1 cellular context compared by ENCODE assay signal in the genomic region with DNA sequence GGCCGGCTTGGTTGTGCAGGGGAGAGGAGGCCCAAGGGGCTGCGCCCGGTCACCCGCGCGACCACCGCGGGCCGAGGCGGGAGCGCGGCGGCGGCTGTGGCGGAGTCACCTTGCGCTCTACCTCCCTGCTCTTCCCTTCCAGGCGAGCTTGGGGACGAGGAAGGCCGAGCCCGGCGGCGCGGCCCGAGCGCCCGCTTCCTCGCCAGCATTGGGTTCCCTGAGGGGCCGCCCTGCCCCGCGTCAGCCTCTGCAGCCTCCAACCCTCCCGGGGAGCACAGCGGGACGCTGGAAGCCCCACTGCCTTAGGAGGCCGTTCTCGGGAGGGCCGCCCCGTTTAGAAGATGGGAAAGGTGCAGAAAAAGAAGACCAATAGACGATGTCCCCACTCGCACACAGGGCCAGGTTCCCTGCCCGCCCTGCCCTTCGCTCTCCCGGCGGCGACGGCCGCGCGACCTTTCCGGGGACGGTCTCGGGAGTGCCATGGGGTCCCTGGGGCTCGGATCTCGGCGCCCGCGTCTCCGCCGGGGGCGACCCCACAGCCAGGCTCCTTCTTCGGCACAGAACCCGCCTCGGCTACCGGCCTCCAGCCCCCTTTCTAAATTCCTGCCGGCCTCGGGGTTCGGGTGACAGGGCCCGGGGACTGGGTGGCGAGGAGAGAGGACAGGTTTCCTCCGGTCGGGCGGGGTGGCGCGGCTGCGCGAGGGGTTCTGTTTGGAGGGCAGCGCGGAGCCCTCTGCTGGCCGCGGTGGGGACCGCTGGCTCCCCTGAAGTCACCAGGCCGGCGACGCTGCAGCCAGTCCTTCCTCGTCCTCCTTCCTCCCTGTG.
TF ChIP-seq lines count a peak whose summit lies in the region.

No MANE protein-coding gene starts in this region.

TF ChIP-seq in HepG2, 621 proteins besides CTCF, POLR2A, EP300 and RAD21 (continued from another document and continues in another):
- TF ChIP-seq, protein P1, sequence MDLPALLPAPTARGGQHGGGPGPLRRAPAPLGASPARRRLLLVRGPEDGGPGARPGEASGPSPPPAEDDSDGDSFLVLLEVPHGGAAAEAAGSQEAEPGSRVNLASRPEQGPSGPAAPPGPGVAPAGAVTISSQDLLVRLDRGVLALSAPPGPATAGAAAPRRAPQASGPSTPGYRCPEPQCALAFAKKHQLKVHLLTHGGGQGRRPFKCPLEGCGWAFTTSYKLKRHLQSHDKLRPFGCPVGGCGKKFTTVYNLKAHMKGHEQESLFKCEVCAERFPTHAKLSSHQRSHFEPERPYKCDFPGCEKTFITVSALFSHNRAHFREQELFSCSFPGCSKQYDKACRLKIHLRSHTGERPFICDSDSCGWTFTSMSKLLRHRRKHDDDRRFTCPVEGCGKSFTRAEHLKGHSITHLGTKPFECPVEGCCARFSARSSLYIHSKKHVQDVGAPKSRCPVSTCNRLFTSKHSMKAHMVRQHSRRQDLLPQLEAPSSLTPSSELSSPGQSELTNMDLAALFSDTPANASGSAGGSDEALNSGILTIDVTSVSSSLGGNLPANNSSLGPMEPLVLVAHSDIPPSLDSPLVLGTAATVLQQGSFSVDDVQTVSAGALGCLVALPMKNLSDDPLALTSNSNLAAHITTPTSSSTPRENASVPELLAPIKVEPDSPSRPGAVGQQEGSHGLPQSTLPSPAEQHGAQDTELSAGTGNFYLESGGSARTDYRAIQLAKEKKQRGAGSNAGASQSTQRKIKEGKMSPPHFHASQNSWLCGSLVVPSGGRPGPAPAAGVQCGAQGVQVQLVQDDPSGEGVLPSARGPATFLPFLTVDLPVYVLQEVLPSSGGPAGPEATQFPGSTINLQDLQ (CRISPR knock-in tag; IDR thresholded peaks at IDR 0.05), result peak; percentile 92
- TF ChIP-seq ZNF710 (CRISPR knock-in tag; IDR thresholded peaks at IDR 0.05; ENCODE audit: borderline replicate concordance) (peak; percentile 61; the same call in 1 of the 2 replicates), POLR2AphosphoS2 (IDR thresholded peaks at IDR 0.05; ENCODE audit: low read depth, low read length) (no peak), ZNF546 (CRISPR knock-in tag; conservative IDR thresholded peaks at IDR 0.05) (peak; percentile 55; the same call in 1 of the 2 replicates), ARNT (IDR thresholded peaks at IDR 0.05) (no peak), YY1 (IDR thresholded peaks at IDR 0.05; ENCODE audit: insufficient read depth, insufficient replicate concordance, low read depth, low read length) (peak; percentile 63), THAP11 (CRISPR knock-in tag; IDR thresholded peaks at IDR 0.05) (peak; percentile 72), ZSCAN30 (CRISPR knock-in tag; IDR thresholded peaks at IDR 0.05) (peak; percentile 56; the same call in 1 of the 2 replicates), ZNF224 (CRISPR knock-in tag; IDR thresholded peaks at IDR 0.05) (peak; percentile 91; the same call in 1 of the 2 replicates), ZSCAN25 (CRISPR knock-in tag; IDR thresholded peaks at IDR 0.05) (peak; percentile 46; the same call in 1 of the 2 replicates), RFX1 (IDR thresholded peaks at IDR 0.05) (no peak), GATA4 (IDR thresholded peaks at IDR 0.05; ENCODE audit: borderline replicate concordance, low read depth) (no peak), POLR2AphosphoS5 (IDR thresholded peaks at IDR 0.05; ENCODE audit: low read depth, low read length) (peak; percentile 76), ZNF549 (CRISPR knock-in tag; IDR thresholded peaks at IDR 0.05) (no peak; the same call in 1 of the 2 replicates), ZMAT3 (CRISPR knock-in tag; conservative IDR thresholded peaks at IDR 0.05) (peak; percentile 80), MED13 (CRISPR knock-in tag; IDR thresholded peaks at IDR 0.05) (peak; percentile 91), NR2F2 (IDR thresholded peaks at IDR 0.05; ENCODE audit: borderline replicate concordance, low read depth) (peak; percentile 44; the same call in 1 of the 2 replicates), TBP (CRISPR knock-in tag; IDR thresholded peaks at IDR 0.05) (no peak), SKI (IDR thresholded peaks at IDR 0.05; ENCODE audit: partially characterized antibody) (peak; percentile 71), CAMTA2 (CRISPR knock-in tag; IDR thresholded peaks at IDR 0.05; ENCODE audit: borderline replicate concordance) (0 out of 2 replicates have a peak, but pooled peaks have one; percentile 51), KDM2A (CRISPR knock-in tag; IDR thresholded peaks at IDR 0.05; ENCODE audit: borderline replicate concordance, low read depth) (peak; percentile 96), CBX2 (IDR thresholded peaks at IDR 0.05; ENCODE audit: low read depth, low read length) (no peak), CBX2 (CRISPR knock-in tag; IDR thresholded peaks at IDR 0.05; ENCODE audit: low read depth) (0 out of 2 replicates have a peak, but pooled peaks have one; percentile 52), CHCHD3 (CRISPR knock-in tag; IDR thresholded peaks at IDR 0.05) (peak; percentile 69; the same call in 1 of the 2 replicates), ZNF225 (CRISPR knock-in tag; IDR thresholded peaks at IDR 0.05) (peak; percentile 92), TCF7L2 (IDR thresholded peaks at IDR 0.05; ENCODE audit: low read depth, low read length) (no peak), HCFC1 (IDR thresholded peaks at IDR 0.05; ENCODE audit: low read depth, low read length) (no peak; the same call in 1 of the 2 replicates), ZNF124 (CRISPR knock-in tag; IDR thresholded peaks at IDR 0.05) (peak; percentile 94; the same call in 1 of the 2 replicates), TARDBP (CRISPR knock-in tag; IDR thresholded peaks at IDR 0.05) (0 out of 2 replicates have a peak, but pooled peaks have one; percentile 33), RELA (CRISPR knock-in tag; IDR thresholded peaks at IDR 0.05) (peak; percentile 42; the same call in 1 of the 2 replicates), PAF1 (CRISPR knock-in tag; IDR thresholded peaks at IDR 0.05) (no peak), SETDB1 (CRISPR knock-in tag; IDR thresholded peaks at IDR 0.05; ENCODE audit: borderline replicate concordance) (no peak), SNAPC2 (CRISPR knock-in tag; IDR thresholded peaks at IDR 0.05) (0 out of 2 replicates have a peak, but pooled peaks have one; percentile 40)
- TF ChIP-seq, protein P2, sequence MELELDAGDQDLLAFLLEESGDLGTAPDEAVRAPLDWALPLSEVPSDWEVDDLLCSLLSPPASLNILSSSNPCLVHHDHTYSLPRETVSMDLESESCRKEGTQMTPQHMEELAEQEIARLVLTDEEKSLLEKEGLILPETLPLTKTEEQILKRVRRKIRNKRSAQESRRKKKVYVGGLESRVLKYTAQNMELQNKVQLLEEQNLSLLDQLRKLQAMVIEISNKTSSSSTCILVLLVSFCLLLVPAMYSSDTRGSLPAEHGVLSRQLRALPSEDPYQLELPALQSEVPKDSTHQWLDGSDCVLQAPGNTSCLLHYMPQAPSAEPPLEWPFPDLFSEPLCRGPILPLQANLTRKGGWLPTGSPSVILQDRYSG (CRISPR knock-in tag; IDR thresholded peaks at IDR 0.05), result no peak
- TF ChIP-seq, protein P3, sequence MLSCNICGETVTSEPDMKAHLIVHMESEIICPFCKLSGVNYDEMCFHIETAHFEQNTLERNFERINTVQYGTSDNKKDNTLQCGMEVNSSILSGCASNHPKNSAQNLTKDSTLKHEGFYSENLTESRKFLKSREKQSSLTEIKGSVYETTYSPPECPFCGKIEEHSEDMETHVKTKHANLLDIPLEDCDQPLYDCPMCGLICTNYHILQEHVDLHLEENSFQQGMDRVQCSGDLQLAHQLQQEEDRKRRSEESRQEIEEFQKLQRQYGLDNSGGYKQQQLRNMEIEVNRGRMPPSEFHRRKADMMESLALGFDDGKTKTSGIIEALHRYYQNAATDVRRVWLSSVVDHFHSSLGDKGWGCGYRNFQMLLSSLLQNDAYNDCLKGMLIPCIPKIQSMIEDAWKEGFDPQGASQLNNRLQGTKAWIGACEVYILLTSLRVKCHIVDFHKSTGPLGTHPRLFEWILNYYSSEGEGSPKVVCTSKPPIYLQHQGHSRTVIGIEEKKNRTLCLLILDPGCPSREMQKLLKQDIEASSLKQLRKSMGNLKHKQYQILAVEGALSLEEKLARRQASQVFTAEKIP (CRISPR knock-in tag; IDR thresholded peaks at IDR 0.05; ENCODE audit: borderline replicate concordance), result no peak
- TF ChIP-seq, protein P4, sequence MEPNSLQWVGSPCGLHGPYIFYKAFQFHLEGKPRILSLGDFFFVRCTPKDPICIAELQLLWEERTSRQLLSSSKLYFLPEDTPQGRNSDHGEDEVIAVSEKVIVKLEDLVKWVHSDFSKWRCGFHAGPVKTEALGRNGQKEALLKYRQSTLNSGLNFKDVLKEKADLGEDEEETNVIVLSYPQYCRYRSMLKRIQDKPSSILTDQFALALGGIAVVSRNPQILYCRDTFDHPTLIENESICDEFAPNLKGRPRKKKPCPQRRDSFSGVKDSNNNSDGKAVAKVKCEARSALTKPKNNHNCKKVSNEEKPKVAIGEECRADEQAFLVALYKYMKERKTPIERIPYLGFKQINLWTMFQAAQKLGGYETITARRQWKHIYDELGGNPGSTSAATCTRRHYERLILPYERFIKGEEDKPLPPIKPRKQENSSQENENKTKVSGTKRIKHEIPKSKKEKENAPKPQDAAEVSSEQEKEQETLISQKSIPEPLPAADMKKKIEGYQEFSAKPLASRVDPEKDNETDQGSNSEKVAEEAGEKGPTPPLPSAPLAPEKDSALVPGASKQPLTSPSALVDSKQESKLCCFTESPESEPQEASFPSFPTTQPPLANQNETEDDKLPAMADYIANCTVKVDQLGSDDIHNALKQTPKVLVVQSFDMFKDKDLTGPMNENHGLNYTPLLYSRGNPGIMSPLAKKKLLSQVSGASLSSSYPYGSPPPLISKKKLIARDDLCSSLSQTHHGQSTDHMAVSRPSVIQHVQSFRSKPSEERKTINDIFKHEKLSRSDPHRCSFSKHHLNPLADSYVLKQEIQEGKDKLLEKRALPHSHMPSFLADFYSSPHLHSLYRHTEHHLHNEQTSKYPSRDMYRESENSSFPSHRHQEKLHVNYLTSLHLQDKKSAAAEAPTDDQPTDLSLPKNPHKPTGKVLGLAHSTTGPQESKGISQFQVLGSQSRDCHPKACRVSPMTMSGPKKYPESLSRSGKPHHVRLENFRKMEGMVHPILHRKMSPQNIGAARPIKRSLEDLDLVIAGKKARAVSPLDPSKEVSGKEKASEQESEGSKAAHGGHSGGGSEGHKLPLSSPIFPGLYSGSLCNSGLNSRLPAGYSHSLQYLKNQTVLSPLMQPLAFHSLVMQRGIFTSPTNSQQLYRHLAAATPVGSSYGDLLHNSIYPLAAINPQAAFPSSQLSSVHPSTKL (CRISPR knock-in tag; IDR thresholded peaks at IDR 0.05), result peak; percentile 65
- TF ChIP-seq, protein P5, sequence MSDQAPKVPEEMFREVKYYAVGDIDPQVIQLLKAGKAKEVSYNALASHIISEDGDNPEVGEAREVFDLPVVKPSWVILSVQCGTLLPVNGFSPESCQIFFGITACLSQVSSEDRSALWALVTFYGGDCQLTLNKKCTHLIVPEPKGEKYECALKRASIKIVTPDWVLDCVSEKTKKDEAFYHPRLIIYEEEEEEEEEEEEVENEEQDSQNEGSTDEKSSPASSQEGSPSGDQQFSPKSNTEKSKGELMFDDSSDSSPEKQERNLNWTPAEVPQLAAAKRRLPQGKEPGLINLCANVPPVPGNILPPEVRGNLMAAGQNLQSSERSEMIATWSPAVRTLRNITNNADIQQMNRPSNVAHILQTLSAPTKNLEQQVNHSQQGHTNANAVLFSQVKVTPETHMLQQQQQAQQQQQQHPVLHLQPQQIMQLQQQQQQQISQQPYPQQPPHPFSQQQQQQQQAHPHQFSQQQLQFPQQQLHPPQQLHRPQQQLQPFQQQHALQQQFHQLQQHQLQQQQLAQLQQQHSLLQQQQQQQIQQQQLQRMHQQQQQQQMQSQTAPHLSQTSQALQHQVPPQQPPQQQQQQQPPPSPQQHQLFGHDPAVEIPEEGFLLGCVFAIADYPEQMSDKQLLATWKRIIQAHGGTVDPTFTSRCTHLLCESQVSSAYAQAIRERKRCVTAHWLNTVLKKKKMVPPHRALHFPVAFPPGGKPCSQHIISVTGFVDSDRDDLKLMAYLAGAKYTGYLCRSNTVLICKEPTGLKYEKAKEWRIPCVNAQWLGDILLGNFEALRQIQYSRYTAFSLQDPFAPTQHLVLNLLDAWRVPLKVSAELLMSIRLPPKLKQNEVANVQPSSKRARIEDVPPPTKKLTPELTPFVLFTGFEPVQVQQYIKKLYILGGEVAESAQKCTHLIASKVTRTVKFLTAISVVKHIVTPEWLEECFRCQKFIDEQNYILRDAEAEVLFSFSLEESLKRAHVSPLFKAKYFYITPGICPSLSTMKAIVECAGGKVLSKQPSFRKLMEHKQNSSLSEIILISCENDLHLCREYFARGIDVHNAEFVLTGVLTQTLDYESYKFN (CRISPR knock-in tag; conservative IDR thresholded peaks at IDR 0.05), result peak; percentile 57
- TF ChIP-seq, protein P6, sequence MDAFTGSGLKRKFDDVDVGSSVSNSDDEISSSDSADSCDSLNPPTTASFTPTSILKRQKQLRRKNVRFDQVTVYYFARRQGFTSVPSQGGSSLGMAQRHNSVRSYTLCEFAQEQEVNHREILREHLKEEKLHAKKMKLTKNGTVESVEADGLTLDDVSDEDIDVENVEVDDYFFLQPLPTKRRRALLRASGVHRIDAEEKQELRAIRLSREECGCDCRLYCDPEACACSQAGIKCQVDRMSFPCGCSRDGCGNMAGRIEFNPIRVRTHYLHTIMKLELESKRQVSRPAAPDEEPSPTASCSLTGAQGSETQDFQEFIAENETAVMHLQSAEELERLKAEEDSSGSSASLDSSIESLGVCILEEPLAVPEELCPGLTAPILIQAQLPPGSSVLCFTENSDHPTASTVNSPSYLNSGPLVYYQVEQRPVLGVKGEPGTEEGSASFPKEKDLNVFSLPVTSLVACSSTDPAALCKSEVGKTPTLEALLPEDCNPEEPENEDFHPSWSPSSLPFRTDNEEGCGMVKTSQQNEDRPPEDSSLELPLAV (CRISPR knock-in tag; conservative IDR thresholded peaks at IDR 0.05; ENCODE audit: low read depth), result 0 out of 2 replicates have a peak, but pooled peaks have one; percentile 33
